In the genomic region with DNA sequence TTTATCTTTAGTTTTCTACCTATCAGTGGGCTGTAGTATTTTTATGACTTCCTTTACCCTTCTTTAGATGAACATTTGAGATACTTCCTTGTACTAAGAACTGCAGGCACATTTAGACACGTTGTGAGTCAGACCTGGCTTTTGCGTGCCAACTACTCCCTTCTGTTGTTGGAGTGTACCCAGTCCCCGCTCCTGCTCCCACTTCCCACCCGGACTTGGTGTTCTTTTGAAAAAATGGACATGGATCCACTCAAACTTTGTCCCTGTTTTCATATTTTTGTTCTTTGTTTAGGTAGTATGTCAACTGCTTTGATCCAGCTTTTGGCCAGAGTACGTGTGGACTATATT, we compare ENCODE assay signal across 9 cellular contexts.
DNase-seq lines count a peak whose midpoint lies in the region; ATAC-seq and TF ChIP-seq lines count a peak whose summit lies in the region.
"Had no signal": no experiment of that assay in that cellular context is flagged by ENCODE, and none has a peak within 500 bp of the region (broad histone marks: within the 10 kb centered on the region; RNA-seq: fewer than 3 reads in every experiment).

No MANE protein-coding gene starts in this region.

- DNase-seq in Caki2 (ENCODE audit: low read depth) (peak; percentile 10), HPDE6-E6E7 (ENCODE audit: extremely low spot score) (peak; percentile 15), mucosa of gallbladder (ENCODE audit: low spot score) (peak; percentile 57), PC-3 (no peak), NCI-H69 (lab: John Stamatoyannopoulos, UW) (no peak), DMS 273 (lab: John Stamatoyannopoulos, UW; ENCODE audit: unreplicated experiment) (no peak)
- peak in 1 of 2 donors; percentile 18 for DNase-seq in activated naive CD4-positive, alpha-beta T cell treated with anti-CD3 and anti-CD28 coated beads, Interleukin-2, amount 50 U/mL, for 72 hours (ENCODE audit: low spot score in 2 of 2)
- DNase-seq: activated B cell treated with CpG ODN at 0.5 μM for 24 hours had no signal

- intact Hi-C loops in PC-3 (cut with micrococcal nuclease): no loop called here

- BruUV-seq in PC-3 (replicated peaks; lab: Mats Ljungman, UMichigan): no TSS peak

- no peak overlapping the region for H3K27ac ChIP-seq in PC-3 (ENCODE audit: low read length)

- no peaks in the 10 kb centered on the region for H3K9me3 ChIP-seq in PC-3 (ENCODE audit: low read length)

- CTCF ChIA-PET in PC-3 (lab: Charles Lee): no interaction called here

- H3K79me2 ChIP-seq in PC-3 (ENCODE audit: low read length): no peaks in the 10 kb centered on the region

- H3K9me3 Mint-ChIP-seq in activated naive CD4-positive, alpha-beta T cell treated with anti-CD3 and anti-CD28 coated beads, Interleukin-2, amount 50 U/mL, for 72 hours: peaks cover 0 to 5% of the 10 kb centered on the region in 2 donors

- H3K27ac Mint-ChIP-seq in activated naive CD4-positive, alpha-beta T cell treated with anti-CD3 and anti-CD28 coated beads, Interleukin-2, amount 50 U/mL, for 72 hours: peak overlapping the region; percentile 73 to 85

- H3K4me2 ChIP-seq in PC-3 (ENCODE audit: low read length): no peak overlapping the region

- POLR2A ChIA-PET in PC-3 (lab: Charles Lee; ENCODE audit: unreplicated experiment): no interaction called here

- no peaks in the 10 kb centered on the region for H3K4me1 ChIP-seq in PC-3 (ENCODE audit: insufficient read depth, low read length)

- no peak overlapping the region for H2AFZ ChIP-seq in PC-3 (ENCODE audit: low read length)

- H3F3A ChIP-seq in PC-3 (ENCODE audit: low read length, unreplicated experiment): no peaks in the 10 kb centered on the region

- in situ Hi-C loops in Caki2 (cut with HindIII; ENCODE audit: low pct_unique_long_range_greater_than_20kb, low sequenced_read_pairs): no loop called here

- no peak overlapping the region for H3K9ac ChIP-seq in PC-3 (ENCODE audit: low read length)

- H4K20me1 ChIP-seq in PC-3 (ENCODE audit: low read length): no peaks in the 10 kb centered on the region

- H3K36me3 Mint-ChIP-seq in activated naive CD4-positive, alpha-beta T cell treated with anti-CD3 and anti-CD28 coated beads, Interleukin-2, amount 50 U/mL, for 72 hours: peaks cover 0 to 13% of the 10 kb centered on the region in 2 donors

- 0 out of 2 replicates have a peak, but pooled peaks cover 4% of the 10 kb centered on the region for H3K27me3 ChIP-seq in PC-3 (ENCODE audit: low read length)

- no peaks in the 10 kb centered on the region for H3K36me3 ChIP-seq in PC-3 (ENCODE audit: low read depth, low read length)

- H3K9me2 ChIP-seq in PC-3 (replicated peaks; ENCODE audit: low read length): no peaks in the 10 kb centered on the region

- H3K4me3 ChIP-seq in PC-3 (ENCODE audit: low read length): no peak overlapping the region

- peak; percentile 87 to 93 for ATAC-seq in activated naive CD4-positive, alpha-beta T cell treated with anti-CD3 and anti-CD28 coated beads, Interleukin-2, amount 50 U/mL, for 72 hours
- ATAC-seq in PC-3 (no peak), HG03460 (IDR thresholded peaks at IDR 0.05; ENCODE audit: unreplicated experiment) (no peak)

- no peak for TF ChIP-seq CTCF in PC-3 (conservative IDR thresholded peaks at IDR 0.05; ENCODE audit: low read depth, low read length)

Comparison
In these comparisons a context has a peak if more than half of its experiments do, and no peak if none do; other contexts are left out.
1. DNase-seq: peak in Caki2 (single experiment), HPDE6-E6E7 (single experiment) and mucosa of gallbladder (single experiment); none in PC-3 (single experiment), NCI-H69 (single experiment) and DMS 273 (single experiment).
2. ATAC-seq: peak in activated naive CD4-positive, alpha-beta T cell treated with anti-CD3 and anti-CD28 coated beads, Interleukin-2, amount 50 U/mL, for 72 hours (2 of 2); none in PC-3 (single experiment) and HG03460 (single experiment).